Comparison of ENCODE assay signal across 10 cellular contexts in genomic region chr6:111973897-111974639, GRCh38.
DNase-seq lines count a peak whose midpoint lies in the region; ATAC-seq and TF ChIP-seq lines count a peak whose summit lies in the region.
"Had no signal": no experiment of that assay in that cellular context is flagged by ENCODE, and none has a peak within 500 bp of the region (broad histone marks: within the 10 kb centered on the region; RNA-seq: fewer than 3 reads in every experiment).

No MANE protein-coding gene starts in this region.

- DNase-seq in Calu3 (no peak), PC-9 (no peak), dedifferentiated amniotic fluid mesenchymal stem cell (ENCODE audit: extremely low spot score) (peak; percentile 61), neuronal stem cell (ENCODE audit: low spot score) (no peak), NCI-H187 (lab: John Stamatoyannopoulos, UW) (no peak), HuH-7 (ENCODE audit: low spot score) (no peak)
- DNase-seq in stimulated activated CD4-positive, alpha-beta T cell treated with anti-CD3 and anti-CD28 coated beads, Interleukin-15, amount 100 ng/mL, for 24 hours = no peak
- DNase-seq: small intestine had no signal

- H2BK120ac ChIP-seq in neuronal stem cell (ENCODE audit: low read depth, low read length) = no peak overlapping the region

- POLR2A ChIA-PET in PC-9 (lab: Charles Lee; ENCODE audit: unreplicated experiment) = no interaction called here

- ATAC-seq in HG02870 (IDR thresholded peaks at IDR 0.05; ENCODE audit: unreplicated experiment) = no peak

- no peak overlapping the region for H3K4ac ChIP-seq in neuronal stem cell (ENCODE audit: low read length)

- no peak overlapping the region for H2AK5ac ChIP-seq in neuronal stem cell (ENCODE audit: low read depth, low read length)

- H3K36me3 Mint-ChIP-seq in Calu3 (ENCODE audit: insufficient read depth, unreplicated experiment) = no peaks in the 10 kb centered on the region

- no peak overlapping the region for H2BK15ac ChIP-seq in neuronal stem cell (ENCODE audit: low read length)

- H3K9ac ChIP-seq in neuronal stem cell (ENCODE audit: low read depth, low read length, poor library complexity) = no peak overlapping the region

- H3K9me3 Mint-ChIP-seq in Calu3 (ENCODE audit: low read depth, unreplicated experiment) = peaks cover 2% of the 10 kb centered on the region

- H2BK12ac ChIP-seq in neuronal stem cell (ENCODE audit: low read length) = no peak overlapping the region

- no peak overlapping the region for H2BK5ac ChIP-seq in neuronal stem cell (ENCODE audit: low read length)

- H3F3A ChIP-seq in PC-9 (ENCODE audit: insufficient read depth, low read depth) = peaks cover 18% of the 10 kb centered on the region

- H3K4me1 Mint-ChIP-seq in Calu3 (ENCODE audit: low read depth, unreplicated experiment) = peaks cover 16% of the 10 kb centered on the region

- no peaks in the 10 kb centered on the region for H3K27me3 Mint-ChIP-seq in Calu3 (ENCODE audit: unreplicated experiment)

- peak overlapping the region; percentile 64 for H3K27ac ChIP-seq in PC-9
- no peak overlapping the region for H3K27ac ChIP-seq in neuronal stem cell (replicated peaks; ENCODE audit: low read length)

- H3K36me3 ChIP-seq in PC-9 (ENCODE audit: low read depth) = no peaks in the 10 kb centered on the region
- H3K36me3 ChIP-seq in neuronal stem cell (replicated peaks in 1 of 2; ENCODE audit: control insufficient read depth in 2 of 2, insufficient read depth in 2 of 2, low read length in 2 of 2) = no peaks in the 10 kb centered on the region
- H3K36me3 ChIP-seq: thoracic aorta had no signal

- WGBS in neuronal stem cell (ENCODE audit: extremely low coverage in 2 of 2, insufficient read length in 2 of 2, insufficient replicate concordance in 1 of 2), 2 donors = no CpG with 5 or more reads among the region's 5 CpGs

- BruUV-seq in Calu3 (replicated peaks; lab: Mats Ljungman, UMichigan) (no TSS peak), PC-9 (replicated peaks; lab: Mats Ljungman, UMichigan) (no TSS peak)

- H3K4me1 ChIP-seq in PC-9 (replicated peaks; ENCODE audit: insufficient read depth) (peaks cover 23% of the 10 kb centered on the region), neuronal stem cell (ENCODE audit: control insufficient read depth in 2 of 2, insufficient read depth in 1 of 2, low read depth in 1 of 2, low read length in 2 of 2) (peaks cover 5 to 24% of the 10 kb centered on the region in 2 donors)

- no peaks in the 10 kb centered on the region for H3K27me3 ChIP-seq in PC-9 (ENCODE audit: insufficient read depth, low read depth)
- H3K27me3 ChIP-seq in neuronal stem cell (ENCODE audit: control insufficient read depth in 3 of 3, insufficient read depth in 3 of 3, low read depth in 1 of 3, low read length in 3 of 3) = no peaks in the 10 kb centered on the region

- H3K4me3 ChIP-seq in PC-9 (peak overlapping the region; percentile 34; the same call in 1 of the 2 replicates), neuronal stem cell (ENCODE audit: low read length in 2 of 2) (no peak overlapping the region)

- CTCF ChIA-PET in Calu3 (lab: Charles Lee) = interaction anchor here (0.5 to 1.5 kb wide), 3 partner anchors 9 to 551 kb away, joined by 4 to 6 read pairs (median 5); no protein-coding TSS in a partner anchor
- CTCF ChIA-PET in PC-9 (lab: Charles Lee) = interaction anchor here (0.6 to 0.8 kb wide), 3 partner anchors 257 to 1003 kb away, joined by 3 to 19 read pairs (median 4); no protein-coding TSS in a partner anchor

- no peaks in the 10 kb centered on the region for H3K9me2 ChIP-seq in PC-9 (ENCODE audit: insufficient read depth)

- no peak overlapping the region for H3K4me3 Mint-ChIP-seq in Calu3 (ENCODE audit: low read depth, unreplicated experiment)

- H3K23ac ChIP-seq in neuronal stem cell (ENCODE audit: low read depth, low read length, poor library complexity) = no peak overlapping the region

- H4K8ac ChIP-seq in neuronal stem cell (ENCODE audit: low read depth, low read length) = no peak overlapping the region

- no peak overlapping the region for H4K91ac ChIP-seq in neuronal stem cell (ENCODE audit: low read depth, low read length, poor library complexity)

- H3K9me3 ChIP-seq in PC-9 (ENCODE audit: insufficient read depth, low read depth) (no peaks in the 10 kb centered on the region), neuronal stem cell (replicated peaks in 1 of 2; ENCODE audit: control insufficient read depth in 2 of 2, insufficient read depth in 1 of 2, low read depth in 1 of 2, low read length in 2 of 2) (no peaks in the 10 kb centered on the region)
- H3K9me3 ChIP-seq: thoracic aorta had no signal

- no peaks in the 10 kb centered on the region for H3K79me2 ChIP-seq in PC-9 (ENCODE audit: low read depth)

- H3K14ac ChIP-seq in neuronal stem cell (ENCODE audit: low read length) = no peak overlapping the region

- no peaks in the 10 kb centered on the region for H3K79me1 ChIP-seq in neuronal stem cell (ENCODE audit: low read depth, low read length)

- H3K4me2 ChIP-seq in PC-9 = peak overlapping the region; percentile 69
- no peak overlapping the region for H3K4me2 ChIP-seq in neuronal stem cell (ENCODE audit: insufficient read depth, low read length, poor library complexity, severe bottlenecking)

- intact Hi-C loops in Calu3 (cut with micrococcal nuclease; ENCODE audit: unreplicated experiment) = no loop called here
- intact Hi-C loops in PC-9 (cut with micrococcal nuclease; ENCODE audit: unreplicated experiment) = loop anchor here (1.0 kb wide), 1 partner anchor 8 kb away; no protein-coding TSS in a partner anchor

- peak overlapping the region; percentile 76 for H2AFZ ChIP-seq in PC-9
- peak overlapping the region; percentile 83 for H2AFZ ChIP-seq in neuronal stem cell (ENCODE audit: low read length)

- H3K27ac Mint-ChIP-seq in Calu3 (ENCODE audit: unreplicated experiment) = peak overlapping the region; percentile 22

- H4K20me1 ChIP-seq in PC-9 (ENCODE audit: insufficient read depth) = no peaks in the 10 kb centered on the region

- TF ChIP-seq CTCF in Calu3 (IDR thresholded peaks at IDR 0.05; ENCODE audit: unreplicated experiment) (no peak), PC-9 (conservative IDR thresholded peaks at IDR 0.05) (no peak)

- no peak overlapping the region for H3K18ac ChIP-seq in neuronal stem cell (ENCODE audit: low read length)
